Comparison of ENCODE assay signal across 8 cellular contexts in the genomic region with DNA sequence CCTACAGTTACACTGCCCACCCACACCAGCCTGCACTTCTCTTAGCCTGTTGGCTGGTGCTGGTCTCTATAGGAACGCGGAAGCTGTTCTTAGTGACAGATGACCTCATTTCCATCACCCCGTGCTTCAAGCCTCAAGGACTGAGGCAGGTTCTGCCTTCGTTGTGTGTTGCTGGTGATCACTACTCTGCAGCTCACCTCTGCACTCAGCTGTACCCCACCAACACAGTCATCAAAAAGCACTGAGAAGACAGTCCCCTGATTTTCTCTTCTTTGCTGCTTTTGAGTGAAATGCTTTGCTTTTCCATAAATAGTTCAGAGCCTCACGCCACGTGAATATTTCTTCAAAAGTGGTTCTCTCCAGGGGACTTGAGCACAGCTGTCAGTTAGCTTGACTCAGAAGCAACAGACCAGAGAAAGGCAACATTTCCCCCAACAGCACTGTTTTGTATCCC.
DNase-seq lines count a peak whose midpoint lies in the region; ATAC-seq, FAIRE-seq and TF ChIP-seq lines count a peak whose summit lies in the region.

No MANE protein-coding gene starts in this region.

- H3K9ac ChIP-seq in BLaER1 = peak overlapping the region; percentile 59; the same call in 1 of the 2 replicates

- DNase-seq in germinal center (ENCODE audit: low spot score) (peak; percentile 20), RCC 7860 (ENCODE audit: low spot score) (no peak), T-helper 1 cell (no peak), tibial nerve (ENCODE audit: low spot score in 2 of 2) (no peak)
- no peak for DNase-seq in stimulated activated CD4-positive, alpha-beta T cell treated with anti-CD3 and anti-CD28 coated beads, Interleukin-2, amount 100 ng/mL, for 24 hours

- WGBS in tibial nerve, 2 donors = 51 to 54% methylated on average over 6 of the region's 6 CpGs

- no peak for FAIRE-seq in RCC 7860 (lab: Jason Lieb, UNC)

- H4K20me1 ChIP-seq in BLaER1 = no peaks in the 10 kb centered on the region

- peaks cover 56% of the 10 kb centered on the region for H3K4me1 ChIP-seq in BLaER1
- no peaks in the 10 kb centered on the region for H3K4me1 ChIP-seq in tibial nerve

- H3K9me3 ChIP-seq in BLaER1 (no peaks in the 10 kb centered on the region; the same call in 1 of the 2 replicates), tibial nerve (no peaks in the 10 kb centered on the region)

- H3K36me3 ChIP-seq in BLaER1 (no peaks in the 10 kb centered on the region), tibial nerve (no peaks in the 10 kb centered on the region)

- no peaks in the 10 kb centered on the region for H3K27me3 ChIP-seq in BLaER1
- H3K27me3 ChIP-seq in tibial nerve = no peaks in the 10 kb centered on the region

- H3K27ac ChIP-seq in BLaER1 (peak overlapping the region; percentile 88), tibial nerve (no peak overlapping the region)

- H3K4me3 ChIP-seq in BLaER1 (peak overlapping the region; percentile 41), tibial nerve (no peak overlapping the region)

- H3K4me2 ChIP-seq in BLaER1 = peak overlapping the region; percentile 87

- TF ChIP-seq CTCF in tibial nerve (IDR thresholded peaks at IDR 0.05) = no peak

- peak; percentile 87 for ATAC-seq in GM19463 (IDR thresholded peaks at IDR 0.05; ENCODE audit: unreplicated experiment)
- ATAC-seq in HG03280 (IDR thresholded peaks at IDR 0.05; ENCODE audit: unreplicated experiment) = peak; percentile 78

- no peak for TF ChIP-seq POLR2A in tibial nerve (IDR thresholded peaks at IDR 0.05)

- no peak for TF ChIP-seq EP300 in tibial nerve (IDR thresholded peaks at IDR 0.05)
